ENCODE assay signal across 1 cellular context in the genomic region with DNA sequence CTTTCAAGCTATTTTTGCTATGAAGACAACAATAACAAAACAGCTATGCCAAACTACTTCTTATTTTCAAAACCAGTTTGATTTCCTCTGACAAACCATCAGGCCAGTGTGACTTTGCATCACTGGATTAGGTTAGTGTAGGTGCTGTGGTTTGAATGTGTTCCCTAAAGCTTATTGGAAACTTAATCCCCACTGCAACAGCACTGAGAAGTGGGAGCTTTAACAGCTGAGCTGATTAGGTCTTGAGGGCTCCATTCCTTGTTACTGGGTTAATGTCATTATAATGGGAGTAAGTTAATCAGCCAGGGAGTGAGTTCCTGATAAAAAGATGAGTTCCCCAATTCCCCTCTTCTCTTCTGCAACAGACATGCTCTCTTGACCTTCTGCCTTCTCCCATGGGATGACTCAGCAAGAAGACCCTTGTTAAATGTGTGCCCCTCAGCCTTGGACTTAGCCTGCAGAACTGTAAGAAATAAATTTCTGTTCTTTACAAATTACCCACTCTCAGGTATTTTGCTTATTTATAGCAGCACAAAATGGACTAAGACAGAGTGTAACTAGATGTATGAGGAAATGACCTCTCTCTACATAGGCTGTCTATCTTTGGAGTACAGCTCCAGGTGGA.
TF ChIP-seq lines count a peak whose summit lies in the region.

No MANE protein-coding gene starts in this region.

TF ChIP-seq in H1, 55 proteins besides CTCF, POLR2A, EP300 and RAD21 (continued from another document):
- TF ChIP-seq CBX8 (IDR thresholded peaks at IDR 0.05; ENCODE audit: borderline replicate concordance, low read depth, low read length): no peak
